In genomic region chrX:45696762-45697161, GRCh38 we compare ENCODE assay signal across 1 cellular context.
TF ChIP-seq lines count a peak whose summit lies in the region.

No MANE protein-coding gene starts in this region.

TF ChIP-seq in HCT116, 20 proteins besides CTCF, POLR2A, EP300 and RAD21 (continued from another document):
- TF ChIP-seq YY1 (IDR thresholded peaks at IDR 0.05; ENCODE audit: extremely low read depth, insufficient replicate concordance, low read depth, low read length) (no peak), POLR2AphosphoS5 (IDR thresholded peaks at IDR 0.05; ENCODE audit: low read depth, low read length) (no peak), ZNF274 (IDR thresholded peaks at IDR 0.05; ENCODE audit: low read depth, low read length) (no peak), EZH2phosphoT487 (IDR thresholded peaks at IDR 0.05; ENCODE audit: borderline replicate concordance) (no peak), EGR1 (IDR thresholded peaks at IDR 0.05; ENCODE audit: low read depth) (no peak), SRF (IDR thresholded peaks at IDR 0.05; ENCODE audit: low read depth) (no peak), FOSL1 (IDR thresholded peaks at IDR 0.05; ENCODE audit: low read depth) (no peak)
